Comparison of ENCODE assay signal across 14 cellular contexts in genomic region chr1:160682983-160683886, GRCh38. TPM values are rescaled to one million over a fixed set of nuclear protein-coding genes. Genes with fewer than 3 reads are reported as not detected.
A peak's percentile ranks its signal among the peaks of the same experiment; 100 is the strongest.
DNase-seq lines count a peak whose midpoint lies in the region; ATAC-seq, FAIRE-seq and TF ChIP-seq lines count a peak whose summit lies in the region.
"Had no signal": no experiment of that assay in that cellular context is flagged by ENCODE, and none has a peak within 500 bp of the region (broad histone marks: within the 10 kb centered on the region; RNA-seq: fewer than 3 reads in every experiment).

No MANE protein-coding gene starts in this region.

- no peaks in the 10 kb centered on the region for H3K4me1 Mint-ChIP-seq in MCF 10A (ENCODE audit: insufficient read depth, unreplicated experiment)

- no peaks in the 10 kb centered on the region for H3K36me3 ChIP-seq in breast epithelium
- no peaks in the 10 kb centered on the region for H3K36me3 ChIP-seq in Peyer's patch
- H3K36me3 ChIP-seq in bronchial epithelial cell (ENCODE audit: control insufficient read depth, insufficient read depth, low read length): no peaks in the 10 kb centered on the region
- H3K36me3 ChIP-seq in upper lobe of left lung: peaks cover 0 to 5% (median 0%) of the 10 kb centered on the region in 4 donors
- H3K36me3 ChIP-seq: gastrocnemius medialis, right atrium auricular region had no signal

- DNase-seq in MCF 10A (ENCODE audit: unreplicated experiment): peak; percentile 33
- no peak for DNase-seq in breast epithelium (ENCODE audit: low spot score in 2 of 2)
- DNase-seq in Peyer's patch: no peak
- peak; percentile 11 for DNase-seq in bronchial epithelial cell (ENCODE audit: low read depth)
- DNase-seq in upper lobe of left lung: no peak
- DNase-seq in ureter (ENCODE audit: low spot score): no peak
- DNase-seq in NCI-H748 (lab: John Stamatoyannopoulos, UW; ENCODE audit: unreplicated experiment): no peak
- DNase-seq in NCI-H2196 (lab: John Stamatoyannopoulos, UW; ENCODE audit: unreplicated experiment): no peak
- DNase-seq: gastrocnemius medialis, SHP77 treated with DMSO at 0.1 percent for 48 hours had no signal

- H3K27me3 Mint-ChIP-seq in MCF 10A (ENCODE audit: insufficient read depth, unreplicated experiment): peaks cover 12% of the 10 kb centered on the region

- H3K9me3 ChIP-seq in breast epithelium (no peaks in the 10 kb centered on the region), Peyer's patch (no peaks in the 10 kb centered on the region), upper lobe of left lung (no peaks in the 10 kb centered on the region)
- H3K9me3 ChIP-seq: gastrocnemius medialis, right atrium auricular region had no signal

- H3K27ac Mint-ChIP-seq in MCF 10A (ENCODE audit: low read depth, unreplicated experiment): no peak overlapping the region

- intact Hi-C loops in MCF 10A (cut with micrococcal nuclease) (no loop called here), breast epithelium (cut with DNase I; ENCODE audit: low total_unique reads) (no loop called here)

- 55 to 71% methylated on average over 4 of the region's 4 CpGs for WGBS in upper lobe of left lung, 2 donors

- peaks cover 0 to 4% of the 10 kb centered on the region in 2 donors for H3K27me3 ChIP-seq in breast epithelium
- no peaks in the 10 kb centered on the region for H3K27me3 ChIP-seq in Peyer's patch
- peaks cover 2% of the 10 kb centered on the region for H3K27me3 ChIP-seq in bronchial epithelial cell (ENCODE audit: control insufficient read depth, insufficient read depth, low read length)
- H3K27me3 ChIP-seq in upper lobe of left lung: no peaks in the 10 kb centered on the region
- H3K27me3 ChIP-seq: BLaER1, gastrocnemius medialis, right atrium auricular region had no signal

- no peaks in the 10 kb centered on the region for H3K36me3 Mint-ChIP-seq in MCF 10A (ENCODE audit: insufficient read depth, unreplicated experiment)

- TF ChIP-seq EP300 in upper lobe of left lung (IDR thresholded peaks at IDR 0.05): no peak

- TF ChIP-seq CTCF in MCF 10A (IDR thresholded peaks at IDR 0.05; ENCODE audit: unreplicated experiment) (no peak), breast epithelium (IDR thresholded peaks at IDR 0.05) (no peak), Peyer's patch (IDR thresholded peaks at IDR 0.05) (no peak), bronchial epithelial cell (IDR thresholded peaks at IDR 0.05; ENCODE audit: insufficient read depth, low read length, severe bottlenecking) (no peak), upper lobe of left lung (IDR thresholded peaks at IDR 0.05) (no peak)

- TF ChIP-seq POLR2A in breast epithelium (IDR thresholded peaks at IDR 0.05): no peak
- no peak for TF ChIP-seq POLR2A in Peyer's patch (IDR thresholded peaks at IDR 0.05)
- no peak for TF ChIP-seq POLR2A in upper lobe of left lung (IDR thresholded peaks at IDR 0.05)

- FAIRE-seq in bronchial epithelial cell (lab: Jason Lieb, UNC): no peak
- FAIRE-seq: HTR-8/SVneo had no signal

- CTCF ChIA-PET in MCF 10A (lab: Yijun Ruan, JAX): interaction anchor here (0.5 to 9.5 kb wide), 14 partner anchors 8 to 631 kb away, joined by 3 to 97 read pairs (median 3); no protein-coding TSS in a partner anchor

- H3K4me3 ChIP-seq in breast epithelium (no peak overlapping the region), Peyer's patch (no peak overlapping the region), bronchial epithelial cell (ENCODE audit: low read depth, low read length) (no peak overlapping the region), upper lobe of left lung (no peak overlapping the region)
- H3K4me3 ChIP-seq: BLaER1, gastrocnemius medialis, right atrium auricular region had no signal

- no peak overlapping the region for H3K4me3 Mint-ChIP-seq in MCF 10A (ENCODE audit: unreplicated experiment)

- H3K4me1 ChIP-seq in breast epithelium: no peaks in the 10 kb centered on the region
- peaks cover 0 to 14% (median 8%) of the 10 kb centered on the region in 4 donors for H3K4me1 ChIP-seq in Peyer's patch
- H3K4me1 ChIP-seq in upper lobe of left lung: peaks cover 0 to 14% (median 6%) of the 10 kb centered on the region in 4 donors
- H3K4me1 ChIP-seq: gastrocnemius medialis, right atrium auricular region had no signal

- no TSS peak for BruUV-seq in MCF 10A (replicated peaks; lab: Mats Ljungman, UMichigan)

- POLR2A ChIA-PET in MCF 10A (lab: Yijun Ruan, JAX): interaction anchor here (1.0 to 1.1 kb wide), 3 partner anchors 8 to 269 kb away, joined by 3 to 5 read pairs (median 4); no protein-coding TSS in a partner anchor

- ATAC-seq in upper lobe of left lung (ENCODE audit: low FRiP score in 2 of 2): peak in 1 of 2 donors; percentile 45
- ATAC-seq: gastrocnemius medialis had no signal

- H3K27ac ChIP-seq in breast epithelium (no peak overlapping the region), Peyer's patch (peak overlapping the region; percentile 34 to 62 (median 48)), upper lobe of left lung (peak overlapping the region in 3 of 4 donors; percentile 2 to 63 (median 6))
- H3K27ac ChIP-seq: BLaER1, gastrocnemius medialis, right atrium auricular region had no signal

- peaks cover 17% of the 10 kb centered on the region for H3K9me3 Mint-ChIP-seq in MCF 10A (ENCODE audit: unreplicated experiment)

RNA-seq across cellular contexts. Expression of gene CD48, which starts 28.4 kb away (rescaled TPM):
- total RNA-seq in MCF 10A (2022) (not detected in 2 replicates), breast epithelium (10 to 100 TPM in 1 of 3 donors, 1 to 10 TPM in 2; 5.4 to 12.3 (median 8.8) TPM), Peyer's patch (10 to 100 TPM in 2 of 4 donors, 1 to 10 TPM in 2; 1.4 to 84.2 (median 9.9) TPM), bronchial epithelial cell (not detected in 2 replicates), upper lobe of left lung (10 to 100 TPM in 5 of 6 donors, 1 to 10 TPM in 1; 9.4 to 32.1 (median 16.3) TPM), ureter (6.0 TPM)
- total RNA-seq: lung microvascular endothelial cell had no signal

RNA-seq across cellular contexts. Expression of gene SLAMF1, which starts 36.4 kb away (rescaled TPM):
- total RNA-seq in MCF 10A (2022): not detected in 2 replicates
- 1 to 10 TPM in 1 of 3 donors, under 1 TPM in 2; 0.64 to 1.8 (median 0.98) TPM for total RNA-seq in breast epithelium
- 1 to 10 TPM in 3 of 4 donors, not detected in 1; 2.5 to 9.1 (median 6.0) TPM for total RNA-seq in Peyer's patch
- not detected in 2 replicates for total RNA-seq in bronchial epithelial cell
- total RNA-seq in upper lobe of left lung: 1 to 10 TPM in 4 of 6 donors, under 1 TPM in 2; 0.11 to 3.9 (median 1.5) TPM
- 0.83 TPM for total RNA-seq in ureter
- total RNA-seq: gastrocnemius medialis, lung microvascular endothelial cell had no signal

RNA-seq across cellular contexts. Expression of gene SLAMF7, which starts 55.8 kb away (rescaled TPM):
- 8.6 and 26.3 TPM in 2 replicates for total RNA-seq in MCF 10A (2022)
- 1 to 10 TPM in 2 of 3 donors, under 1 TPM in 1; 0.48 to 5.7 (median 3.3) TPM for total RNA-seq in breast epithelium
- 1 to 10 TPM; 2.5 to 3.9 (median 2.7) TPM for total RNA-seq in Peyer's patch
- total RNA-seq in bronchial epithelial cell: 0.79 and 3.3 TPM in 2 replicates
- total RNA-seq in upper lobe of left lung: 10 to 100 TPM in 2 of 6 donors, 1 to 10 TPM in 3, under 1 TPM in 1; 0.67 to 17.2 (median 3.5) TPM
- total RNA-seq in ureter: 24.0 TPM
- total RNA-seq: lung microvascular endothelial cell had no signal

Comparison
In these comparisons a context has a peak if more than half of its experiments do, and no peak if none do; other contexts are left out.
1. DNase-seq: peak in MCF 10A (single experiment) and bronchial epithelial cell (single experiment); none in breast epithelium (0 of 2), Peyer's patch (0 of 3), upper lobe of left lung (0 of 2), ureter (single experiment), NCI-H748 (single experiment) and NCI-H2196 (single experiment).
2. H3K27ac ChIP-seq: peak in Peyer's patch (4 of 4) and upper lobe of left lung (3 of 4); none in breast epithelium (0 of 2).